1 cellular context compared by ENCODE assay signal in genomic region chr11:18588297-18589252, GRCh38.
TF ChIP-seq lines count a peak whose summit lies in the region.

Gene UEVLD (minus strand): TSS chr11:18588734. CDS start chr11:18588654, 80 bp downstream.

TF ChIP-seq in HepG2, 621 proteins besides CTCF, POLR2A, EP300 and RAD21 (continued from another document and continues in another):
- TF ChIP-seq ETV5 (CRISPR knock-in tag; IDR thresholded peaks at IDR 0.05; ENCODE audit: borderline replicate concordance) (peak; percentile 89), ZBTB42 (CRISPR knock-in tag; IDR thresholded peaks at IDR 0.05) (peak; percentile 39; the same call in 1 of the 2 replicates), ZBTB20 (CRISPR knock-in tag; IDR thresholded peaks at IDR 0.05; ENCODE audit: borderline replicate concordance, low read depth) (peak; percentile 57; the same call in 1 of the 2 replicates), KDM3A (CRISPR knock-in tag; IDR thresholded peaks at IDR 0.05; ENCODE audit: low read depth) (peak; percentile 80; the same call in 1 of the 2 replicates), ZBTB39 (CRISPR knock-in tag; IDR thresholded peaks at IDR 0.05) (peak; percentile 68; the same call in 1 of the 2 replicates), SOX6 (IDR thresholded peaks at IDR 0.05) (no peak), SOX6 (CRISPR knock-in tag; IDR thresholded peaks at IDR 0.05) (peak; percentile 60), ZNF839 (CRISPR knock-in tag; IDR thresholded peaks at IDR 0.05; ENCODE audit: borderline replicate concordance) (peak; percentile 66; the same call in 1 of the 2 replicates), CENPT (CRISPR knock-in tag; IDR thresholded peaks at IDR 0.05; ENCODE audit: low read depth) (0 out of 2 replicates have a peak, but pooled peaks have one; percentile 36), TBL1XR1 (IDR thresholded peaks at IDR 0.05; ENCODE audit: borderline replicate concordance, low read length, partially characterized antibody) (peak; percentile 16), MYPOP (CRISPR knock-in tag; IDR thresholded peaks at IDR 0.05) (peak; percentile 63), GABPA (IDR thresholded peaks at IDR 0.05; ENCODE audit: low read depth, low read length) (peak; percentile 58), GABPA (CRISPR knock-in tag; IDR thresholded peaks at IDR 0.05; ENCODE audit: low read depth) (peak; percentile 83), ZBTB14 (CRISPR knock-in tag; IDR thresholded peaks at IDR 0.05) (no peak), CEBPG (CRISPR knock-in tag; IDR thresholded peaks at IDR 0.05) (no peak), KDM2A (CRISPR knock-in tag; IDR thresholded peaks at IDR 0.05; ENCODE audit: borderline replicate concordance, low read depth) (peak; percentile 91), IRF9 (CRISPR knock-in tag; IDR thresholded peaks at IDR 0.05; ENCODE audit: borderline replicate concordance) (0 out of 2 replicates have a peak, but pooled peaks have one; percentile 19), BHLHE40 (IDR thresholded peaks at IDR 0.05; ENCODE audit: low read length) (no peak), POGK (CRISPR knock-in tag; conservative IDR thresholded peaks at IDR 0.05) (peak; percentile 60; the same call in 1 of the 2 replicates), ZFP41 (CRISPR knock-in tag; IDR thresholded peaks at IDR 0.05; ENCODE audit: borderline replicate concordance) (no peak), ZNF256 (CRISPR knock-in tag; conservative IDR thresholded peaks at IDR 0.05) (peak; percentile 35; the same call in 1 of the 2 replicates), ZNF558 (CRISPR knock-in tag; IDR thresholded peaks at IDR 0.05; ENCODE audit: borderline replicate concordance) (peak; percentile 77; the same call in 1 of the 2 replicates), DRAP1 (CRISPR knock-in tag; IDR thresholded peaks at IDR 0.05) (peak; percentile 74), ZSCAN22 (CRISPR knock-in tag; IDR thresholded peaks at IDR 0.05) (peak; percentile 48; the same call in 1 of the 2 replicates), ZNF232 (CRISPR knock-in tag; IDR thresholded peaks at IDR 0.05; ENCODE audit: borderline replicate concordance) (peak; percentile 87; the same call in 1 of the 2 replicates), ZNF781 (CRISPR knock-in tag; IDR thresholded peaks at IDR 0.05; ENCODE audit: borderline replicate concordance, not compliant biosample characterization) (no peak), MAFF (IDR thresholded peaks at IDR 0.05; ENCODE audit: low read depth, low read length) (no peak), PPARG (CRISPR knock-in tag; conservative IDR thresholded peaks at IDR 0.05) (peak; percentile 54), KAT2B (IDR thresholded peaks at IDR 0.05; ENCODE audit: borderline replicate concordance, low read depth, low read length) (no peak), ELF4 (CRISPR knock-in tag; IDR thresholded peaks at IDR 0.05; ENCODE audit: borderline replicate concordance) (peak; percentile 94), E2F2 (CRISPR knock-in tag; IDR thresholded peaks at IDR 0.05; ENCODE audit: borderline replicate concordance) (peak; percentile 63; the same call in 1 of the 2 replicates), ZSCAN31 (CRISPR knock-in tag; IDR thresholded peaks at IDR 0.05; ENCODE audit: low read depth) (peak; percentile 59; the same call in 1 of the 2 replicates), ZNF12 (CRISPR knock-in tag; IDR thresholded peaks at IDR 0.05) (peak; percentile 42; the same call in 1 of the 2 replicates), PAX8 (CRISPR knock-in tag; IDR thresholded peaks at IDR 0.05; ENCODE audit: borderline replicate concordance) (0 out of 2 replicates have a peak, but pooled peaks have one; percentile 80), SRY (CRISPR knock-in tag; IDR thresholded peaks at IDR 0.05) (peak; percentile 26; the same call in 1 of the 2 replicates), DNMT3B (CRISPR knock-in tag; conservative IDR thresholded peaks at IDR 0.05) (peak; percentile 77; the same call in 1 of the 2 replicates), DDIT3 (CRISPR knock-in tag; IDR thresholded peaks at IDR 0.05) (no peak), ZNF777 (CRISPR knock-in tag; IDR thresholded peaks at IDR 0.05) (peak; percentile 73), THAP8 (CRISPR knock-in tag; IDR thresholded peaks at IDR 0.05; ENCODE audit: borderline replicate concordance) (0 out of 2 replicates have a peak, but pooled peaks have one; percentile 21), ZNF510 (CRISPR knock-in tag; IDR thresholded peaks at IDR 0.05; ENCODE audit: low read depth) (peak; percentile 46; the same call in 1 of the 2 replicates), ZNF331 (CRISPR knock-in tag; IDR thresholded peaks at IDR 0.05) (peak; percentile 48), ZBTB38 (CRISPR knock-in tag; IDR thresholded peaks at IDR 0.05) (peak; percentile 77), SP5 (CRISPR knock-in tag; IDR thresholded peaks at IDR 0.05; ENCODE audit: borderline replicate concordance, low read depth) (peak; percentile 86), ZNF235 (CRISPR knock-in tag; IDR thresholded peaks at IDR 0.05; ENCODE audit: borderline replicate concordance) (peak; percentile 32; the same call in 1 of the 2 replicates), TERF1 (CRISPR knock-in tag; IDR thresholded peaks at IDR 0.05) (no peak), EED (CRISPR knock-in tag; IDR thresholded peaks at IDR 0.05) (peak; percentile 84), ZBTB43 (CRISPR knock-in tag; conservative IDR thresholded peaks at IDR 0.05) (peak; percentile 72; the same call in 1 of the 2 replicates), SMAD3 (CRISPR knock-in tag; IDR thresholded peaks at IDR 0.05) (peak; percentile 82), CCDC6 (CRISPR knock-in tag; IDR thresholded peaks at IDR 0.05) (peak; percentile 66; the same call in 1 of the 2 replicates), ZNF83 (CRISPR knock-in tag; IDR thresholded peaks at IDR 0.05; ENCODE audit: borderline replicate concordance) (no peak), HNRNPLL (IDR thresholded peaks at IDR 0.05; ENCODE audit: low read depth, low read length, poor library complexity, severe bottlenecking) (peak; percentile 70), KAT7 (CRISPR knock-in tag; IDR thresholded peaks at IDR 0.05; ENCODE audit: borderline replicate concordance) (peak; percentile 68; the same call in 1 of the 2 replicates), ZNF263 (CRISPR knock-in tag; IDR thresholded peaks at IDR 0.05) (peak; percentile 71; the same call in 1 of the 2 replicates), ZFP36L1 (CRISPR knock-in tag; IDR thresholded peaks at IDR 0.05) (peak; percentile 65; the same call in 1 of the 2 replicates), ZNF264 (CRISPR knock-in tag; IDR thresholded peaks at IDR 0.05) (peak; percentile 67; the same call in 1 of the 2 replicates), NONO (IDR thresholded peaks at IDR 0.05) (no peak), NONO (CRISPR knock-in tag; conservative IDR thresholded peaks at IDR 0.05) (peak; percentile 71; the same call in 1 of the 2 replicates), HOXD1 (CRISPR knock-in tag; IDR thresholded peaks at IDR 0.05) (0 out of 2 replicates have a peak, but pooled peaks have one; percentile 34)
